ENCODE assay signal across 10 cellular contexts in genomic region chr2:233142355-233142897, GRCh38.
DNase-seq lines count a peak whose midpoint lies in the region; ATAC-seq and TF ChIP-seq lines count a peak whose summit lies in the region.
"Had no signal": no experiment of that assay in that cellular context is flagged by ENCODE, and none has a peak within 500 bp of the region (broad histone marks: within the 10 kb centered on the region; RNA-seq: fewer than 3 reads in every experiment).

No MANE protein-coding gene starts in this region.

- H3K36me3 Mint-ChIP-seq in MCF 10A (ENCODE audit: insufficient read depth, unreplicated experiment) (peaks cover 53% of the 10 kb centered on the region), T-helper 17 cell (ENCODE audit: low read depth) (peaks cover 16% of the 10 kb centered on the region)

- TF ChIP-seq CTCF in MCF 10A (IDR thresholded peaks at IDR 0.05; ENCODE audit: unreplicated experiment) (no peak), breast epithelium (IDR thresholded peaks at IDR 0.05) (no peak)

- H3K27me3 Mint-ChIP-seq in MCF 10A (ENCODE audit: insufficient read depth, unreplicated experiment) (no peaks in the 10 kb centered on the region), T-helper 17 cell (no peaks in the 10 kb centered on the region)
- H3K27me3 Mint-ChIP-seq in stimulated activated naive CD8-positive, alpha-beta T cell treated with anti-CD3 and anti-CD28 coated beads, Interleukin-15, amount 100 ng/mL, for 72 hours, result no peaks in the 10 kb centered on the region

- BruUV-seq in MCF 10A (replicated peaks; lab: Mats Ljungman, UMichigan), result no TSS peak

- no peak overlapping the region for H3K4me3 ChIP-seq in breast epithelium
- H3K4me3 ChIP-seq: BLaER1 treated with 17β-estradiol and CSF1 and Interleukin-3, amounts not matched to agents 10 nM and 100 nM; skin epidermis had no signal

- H3K36me3 ChIP-seq in breast epithelium, result no peaks in the 10 kb centered on the region

- H3K4me1 ChIP-seq in breast epithelium, result no peaks in the 10 kb centered on the region

- H3K4me1 Mint-ChIP-seq in MCF 10A (ENCODE audit: insufficient read depth, unreplicated experiment) (peaks cover 32% of the 10 kb centered on the region), T-helper 17 cell (peaks cover 42% of the 10 kb centered on the region)
- peaks cover 54% of the 10 kb centered on the region for H3K4me1 Mint-ChIP-seq in stimulated activated naive CD8-positive, alpha-beta T cell treated with anti-CD3 and anti-CD28 coated beads, Interleukin-15, amount 100 ng/mL, for 72 hours

- intact Hi-C loops in MCF 10A (cut with micrococcal nuclease), result no loop called here
- intact Hi-C loops in breast epithelium (cut with DNase I; ENCODE audit: low total_unique reads), result no loop called here
- intact Hi-C loops in head of caudate nucleus (cut with DNase I), result no loop called here

- DNase-seq in MCF 10A (ENCODE audit: unreplicated experiment) (no peak), breast epithelium (ENCODE audit: low spot score in 2 of 2) (no peak), T-helper 17 cell (no peak), NCI-H1092 treated with DMSO at 0.1 percent for 48 hours (lab: John Stamatoyannopoulos, UW) (no peak), head of caudate nucleus (no peak), NCI-H146 treated with DMSO at 0.1 percent for 48 hours (lab: John Stamatoyannopoulos, UW; ENCODE audit: unreplicated experiment) (no peak)
- DNase-seq in stimulated activated naive CD8-positive, alpha-beta T cell treated with anti-CD3 and anti-CD28 coated beads, Interleukin-15, amount 100 ng/mL, for 72 hours, result peak; percentile 40 to 82

- no peak overlapping the region for H3K27ac ChIP-seq in breast epithelium
- H3K27ac ChIP-seq: BLaER1 treated with 17β-estradiol and CSF1 and Interleukin-3, amounts not matched to agents 10 nM and 100 nM had no signal

- no peaks in the 10 kb centered on the region for H3K9me3 ChIP-seq in breast epithelium
- H3K9me3 ChIP-seq in T-helper 17 cell (ENCODE audit: control insufficient read depth, low read length, poor library complexity, severe bottlenecking), result no peaks in the 10 kb centered on the region

- no peaks in the 10 kb centered on the region for H3K27me3 ChIP-seq in breast epithelium
- H3K27me3 ChIP-seq: BLaER1 treated with 17β-estradiol and CSF1 and Interleukin-3, amounts not matched to agents 10 nM and 100 nM had no signal

- no peak for TF ChIP-seq POLR2A in breast epithelium (IDR thresholded peaks at IDR 0.05)

- peaks cover 8% of the 10 kb centered on the region for H3K9me3 Mint-ChIP-seq in MCF 10A (ENCODE audit: unreplicated experiment)
- peaks cover 8 to 9% of the 10 kb centered on the region in 2 donors for H3K9me3 Mint-ChIP-seq in stimulated activated naive CD8-positive, alpha-beta T cell treated with anti-CD3 and anti-CD28 coated beads, Interleukin-15, amount 100 ng/mL, for 72 hours

- POLR2A ChIA-PET in MCF 10A (lab: Yijun Ruan, JAX), result interaction anchor here (0.8 to 1.3 kb wide), 2 partner anchors 12 to 1434 kb away, joined by 3 to 4 read pairs; partner anchors contain the start of gene PTMA

- ATAC-seq in HG02884 (IDR thresholded peaks at IDR 0.05; ENCODE audit: unreplicated experiment) (peak; percentile 71), T-helper 17 cell (peak; percentile 79)
- peak; percentile 95 for ATAC-seq in stimulated activated naive CD8-positive, alpha-beta T cell treated with anti-CD3 and anti-CD28 coated beads, Interleukin-15, amount 100 ng/mL, for 72 hours

- CTCF ChIA-PET in MCF 10A (lab: Yijun Ruan, JAX), result interaction anchor here (0.5 to 1.0 kb wide), 2 partner anchors 19 to 41 kb away, joined by 3 to 5 read pairs; no protein-coding TSS in a partner anchor

- H3K4me3 Mint-ChIP-seq in MCF 10A (ENCODE audit: unreplicated experiment) (peak overlapping the region; percentile 14), T-helper 17 cell (peak overlapping the region; percentile 72)
- H3K4me3 Mint-ChIP-seq in stimulated activated naive CD8-positive, alpha-beta T cell treated with anti-CD3 and anti-CD28 coated beads, Interleukin-15, amount 100 ng/mL, for 72 hours, result peak overlapping the region; percentile 40 to 49

- H3K27ac Mint-ChIP-seq in MCF 10A (ENCODE audit: low read depth, unreplicated experiment) (no peak overlapping the region), T-helper 17 cell (peak overlapping the region; percentile 91)
- peak overlapping the region in 1 of 2 donors; percentile 55 for H3K27ac Mint-ChIP-seq in stimulated activated naive CD8-positive, alpha-beta T cell treated with anti-CD3 and anti-CD28 coated beads, Interleukin-15, amount 100 ng/mL, for 72 hours

Comparison
In these comparisons a context has a peak if more than half of its experiments do, and no peak if none do; other contexts are left out.
1. DNase-seq: peak in stimulated activated naive CD8-positive, alpha-beta T cell treated with anti-CD3 and anti-CD28 coated beads, Interleukin-15, amount 100 ng/mL, for 72 hours (2 of 2); none in MCF 10A (single experiment), breast epithelium (0 of 2), T-helper 17 cell (0 of 3), NCI-H1092 treated with DMSO at 0.1 percent for 48 hours (single experiment), head of caudate nucleus (0 of 42) and NCI-H146 treated with DMSO at 0.1 percent for 48 hours (single experiment).
2. H3K4me3 Mint-ChIP-seq: peak in every context shown above with its lines; median percentile 72 in T-helper 17 cell; 44 in stimulated activated naive CD8-positive, alpha-beta T cell treated with anti-CD3 and anti-CD28 coated beads, Interleukin-15, amount 100 ng/mL, for 72 hours; 14 in MCF 10A.
3. Peak in every context shown above with its lines, with median percentiles within 50 percentile points of each other: ATAC-seq.